8 cellular contexts compared by ENCODE assay signal in the genomic region with DNA sequence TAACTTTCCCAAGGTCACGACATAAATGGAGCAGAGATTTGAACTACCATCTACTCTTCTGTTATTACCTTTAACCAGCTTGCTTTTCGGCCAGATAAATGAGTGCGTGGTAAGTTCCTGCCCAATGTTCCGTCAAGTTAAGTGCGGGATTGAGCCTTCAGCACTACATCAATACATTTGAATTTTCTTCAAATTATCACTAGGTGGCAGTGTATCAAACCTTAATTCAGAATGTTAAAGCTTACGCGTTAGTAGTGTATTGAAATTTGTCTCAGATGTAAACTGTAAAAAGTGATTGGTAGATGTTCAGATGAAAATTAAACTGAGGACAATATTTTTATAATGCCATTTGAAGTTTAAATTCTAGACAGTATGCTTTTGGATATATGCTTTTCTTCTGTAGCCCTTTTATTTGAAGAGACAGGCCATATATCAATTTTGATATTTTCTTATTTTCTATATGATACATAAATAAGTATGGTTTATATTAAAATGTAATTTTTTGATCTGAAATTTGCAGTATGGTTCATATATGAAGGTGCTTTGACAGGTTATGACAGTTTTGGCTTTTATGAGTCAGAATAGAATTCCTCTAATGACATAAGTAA.
DNase-seq lines count a peak whose midpoint lies in the region; ATAC-seq, FAIRE-seq and TF ChIP-seq lines count a peak whose summit lies in the region.

No MANE protein-coding gene starts in this region.

- DNase-seq in GM10248 (ENCODE audit: extremely low spot score) (peak; percentile 6), HEK293T (ENCODE audit: extremely low spot score) (peak; percentile 13), NCI-H2081 (lab: John Stamatoyannopoulos, UW) (peak; percentile 46 to 58), ascending aorta (ENCODE audit: low spot score in 2 of 2) (no peak), kidney (no peak)
- no peak for DNase-seq in activated naive CD4-positive, alpha-beta T cell (lab: John Stamatoyannopoulos, UW)
- no peak for DNase-seq in activated CD8-positive, alpha-beta memory T cell treated with anti-CD3 and anti-CD28 coated beads, Interleukin-2, amount 50 U/mL, for 4 hours

- H3K36me3 ChIP-seq in ascending aorta (no peaks in the 10 kb centered on the region), kidney (ENCODE audit: control insufficient read depth in 1 of 2, insufficient read depth in 2 of 2, low read length in 2 of 2) (no peaks in the 10 kb centered on the region)

- H3K4me1 ChIP-seq in ascending aorta = no peaks in the 10 kb centered on the region
- no peaks in the 10 kb centered on the region for H3K4me1 ChIP-seq in kidney (ENCODE audit: control insufficient read depth in 1 of 2, insufficient read depth in 1 of 2, low read depth in 1 of 2, low read length in 2 of 2)

- TF ChIP-seq CTCF in GM10248 (IDR thresholded peaks at IDR 0.05; ENCODE audit: control extremely low read depth, extremely low read depth, low read depth, missing control alignments) (peak; percentile 33), ascending aorta (IDR thresholded peaks at IDR 0.05) (peak in 2 of 3 experiments; percentile 8 to 40), kidney (IDR thresholded peaks at IDR 0.05; ENCODE audit: borderline replicate concordance, extremely low read depth, insufficient read depth) (peak; percentile 4)

- H3K27ac ChIP-seq in ascending aorta = no peak overlapping the region
- H3K27ac ChIP-seq in kidney (ENCODE audit: low read depth in 2 of 2, low read length in 2 of 2) = no peak overlapping the region

- CTCF ChIA-PET in GM10248 (lab: Yijun Ruan, JAX) = interaction anchor here (0.9 to 3.2 kb wide), 9 partner anchors 11 to 961 kb away, joined by 3 to 17 read pairs (median 5); no protein-coding TSS in a partner anchor
- CTCF ChIA-PET in HEK293T (lab: Yijun Ruan, JAX) = interaction anchor here (1.1 kb wide), 1 partner anchor 17 kb away, joined by 4 read pairs; no protein-coding TSS in a partner anchor

- H3K4me3 ChIP-seq in ascending aorta (no peak overlapping the region), kidney (ENCODE audit: low read length in 2 of 2) (no peak overlapping the region)

- no peak overlapping the region for H3K9ac ChIP-seq in kidney (ENCODE audit: low read length in 2 of 2)

- H3K27me3 ChIP-seq in ascending aorta = no peaks in the 10 kb centered on the region

- intact Hi-C loops in ascending aorta (cut with DNase I) = loop anchor here (10.0 kb wide), 1 partner anchor 959 kb away; no protein-coding TSS in a partner anchor
- intact Hi-C loops in kidney (cut with DNase I) = loop anchor here (10.0 kb wide), 1 partner anchor 959 kb away; no protein-coding TSS in a partner anchor

- ATAC-seq in HG03460 (IDR thresholded peaks at IDR 0.05; ENCODE audit: unreplicated experiment) = no peak

- H3K9me3 ChIP-seq in ascending aorta (no peaks in the 10 kb centered on the region), kidney (ENCODE audit: control insufficient read depth in 1 of 2, low read length in 2 of 2) (no peaks in the 10 kb centered on the region)

- peak; percentile 65 for FAIRE-seq in kidney (lab: Jason Lieb, UNC)

- POLR2A ChIA-PET in GM10248 (lab: Yijun Ruan, JAX) = no interaction called here
- POLR2A ChIA-PET in HEK293T (lab: Yijun Ruan, JAX) = no interaction called here

TF ChIP-seq in HEK293T, 16 proteins besides CTCF, POLR2A, EP300 and RAD21:
- TF ChIP-seq L3MBTL2 (conservative IDR thresholded peaks at IDR 0.05) (no peak), LEF1 (IDR thresholded peaks at IDR 0.05; ENCODE audit: borderline replicate concordance) (no peak), SUZ12 (IDR thresholded peaks at IDR 0.05) (no peak), ARNT (IDR thresholded peaks at IDR 0.05) (no peak), FOXK2 (IDR thresholded peaks at IDR 0.05) (no peak), FOXA1 (IDR thresholded peaks at IDR 0.05) (no peak), ZNF384 (IDR thresholded peaks at IDR 0.05) (no peak), SP1 (IDR thresholded peaks at IDR 0.05) (no peak), TARDBP (IDR thresholded peaks at IDR 0.05) (no peak), HDGF (IDR thresholded peaks at IDR 0.05; ENCODE audit: borderline replicate concordance) (no peak), FOXM1 (IDR thresholded peaks at IDR 0.05; ENCODE audit: borderline replicate concordance) (no peak), BHLHE40 (IDR thresholded peaks at IDR 0.05; ENCODE audit: borderline replicate concordance) (no peak)
- TF ChIP-seq, protein P1, sequence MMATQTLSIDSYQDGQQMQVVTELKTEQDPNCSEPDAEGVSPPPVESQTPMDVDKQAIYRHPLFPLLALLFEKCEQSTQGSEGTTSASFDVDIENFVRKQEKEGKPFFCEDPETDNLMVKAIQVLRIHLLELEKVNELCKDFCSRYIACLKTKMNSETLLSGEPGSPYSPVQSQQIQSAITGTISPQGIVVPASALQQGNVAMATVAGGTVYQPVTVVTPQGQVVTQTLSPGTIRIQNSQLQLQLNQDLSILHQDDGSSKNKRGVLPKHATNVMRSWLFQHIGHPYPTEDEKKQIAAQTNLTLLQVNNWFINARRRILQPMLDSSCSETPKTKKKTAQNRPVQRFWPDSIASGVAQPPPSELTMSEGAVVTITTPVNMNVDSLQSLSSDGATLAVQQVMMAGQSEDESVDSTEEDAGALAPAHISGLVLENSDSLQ (IDR thresholded peaks at IDR 0.05) = no peak

Comparison
In these comparisons a context has a peak if more than half of its experiments do, and no peak if none do; other contexts are left out.
1. DNase-seq: peak in GM10248 (single experiment), HEK293T (single experiment) and NCI-H2081 (2 of 2); none in ascending aorta (0 of 2), kidney (single experiment), activated naive CD4-positive, alpha-beta T cell (0 of 4) and activated CD8-positive, alpha-beta memory T cell treated with anti-CD3 and anti-CD28 coated beads, Interleukin-2, amount 50 U/mL, for 4 hours (single experiment).
2. Peak in every context shown above with its lines, with median percentiles within 50 percentile points of each other: CTCF ChIP-seq.